1 cellular context compared by ENCODE assay signal in genomic region chr3:25582242-25582641, GRCh38.
TF ChIP-seq lines count a peak whose summit lies in the region.

No MANE protein-coding gene starts in this region.

TF ChIP-seq in K562, 482 proteins besides CTCF, POLR2A, EP300 and RAD21 (continued from another document and continues in another):
- TF ChIP-seq ZBTB40 (IDR thresholded peaks at IDR 0.05) (no peak), ZBTB40 (CRISPR knock-in tag; IDR thresholded peaks at IDR 0.05) (no peak), ERF (CRISPR knock-in tag; IDR thresholded peaks at IDR 0.05) (no peak), ILF3 (IDR thresholded peaks at IDR 0.05; ENCODE audit: borderline replicate concordance) (no peak), ZKSCAN3 (CRISPR knock-in tag; IDR thresholded peaks at IDR 0.05) (no peak), SRF (CRISPR knock-in tag; IDR thresholded peaks at IDR 0.05) (no peak), FOXK1 (CRISPR knock-in tag; IDR thresholded peaks at IDR 0.05; ENCODE audit: borderline replicate concordance) (no peak), ZNF280B (CRISPR knock-in tag; IDR thresholded peaks at IDR 0.05) (no peak), HOMEZ (CRISPR knock-in tag; IDR thresholded peaks at IDR 0.05) (no peak), ZNF778 (CRISPR knock-in tag; IDR thresholded peaks at IDR 0.05) (no peak), NUFIP1 (IDR thresholded peaks at IDR 0.05; ENCODE audit: partially characterized antibody) (no peak), GTF2A2 (tag; IDR thresholded peaks at IDR 0.05) (no peak), RAD51 (IDR thresholded peaks at IDR 0.05; ENCODE audit: borderline replicate concordance, low read depth) (no peak), BCLAF1 (IDR thresholded peaks at IDR 0.05; ENCODE audit: borderline replicate concordance in 1 of 2, control insufficient read depth in 1 of 2, low read depth in 2 of 2, low read length in 1 of 2) (no peak), ZNF592 (IDR thresholded peaks at IDR 0.05) (no peak), ZNF263 (CRISPR knock-in tag; IDR thresholded peaks at IDR 0.05; ENCODE audit: borderline replicate concordance) (no peak), MYBL2 (IDR thresholded peaks at IDR 0.05; ENCODE audit: low read depth) (no peak), MYBL2 (CRISPR knock-in tag; IDR thresholded peaks at IDR 0.05; ENCODE audit: borderline replicate concordance) (no peak), ETS2 (tag; IDR thresholded peaks at IDR 0.05; ENCODE audit: borderline replicate concordance, poor library complexity, severe bottlenecking) (no peak), GABPB2 (CRISPR knock-in tag; conservative IDR thresholded peaks at IDR 0.05) (no peak), THRAP3 (IDR thresholded peaks at IDR 0.05; ENCODE audit: borderline replicate concordance) (no peak), MTA2 (IDR thresholded peaks at IDR 0.05; ENCODE audit: low read depth) (0 out of 2 replicates have a peak, but pooled peaks have one; percentile 5), ADNP (tag; IDR thresholded peaks at IDR 0.05) (no peak), TAF7 (tag; IDR thresholded peaks at IDR 0.05) (no peak), AFF1 (IDR thresholded peaks at IDR 0.05; ENCODE audit: low read depth in 1 of 2, partially characterized antibody in 2 of 2) (no peak), MYNN (IDR thresholded peaks at IDR 0.05) (no peak; the same call in 1 of the 2 replicates), MYNN (CRISPR knock-in tag; IDR thresholded peaks at IDR 0.05) (no peak), MBD2 (IDR thresholded peaks at IDR 0.05; ENCODE audit: borderline replicate concordance, low read depth) (peak; percentile 36; the same call in 1 of the 2 replicates), ZNF76 (CRISPR knock-in tag; IDR thresholded peaks at IDR 0.05; ENCODE audit: borderline replicate concordance) (no peak), ZNF408 (CRISPR knock-in tag; IDR thresholded peaks at IDR 0.05; ENCODE audit: low read depth) (no peak), CBFA2T2 (conservative IDR thresholded peaks at IDR 0.05) (peak; percentile 58), MAFF (IDR thresholded peaks at IDR 0.05; ENCODE audit: low read length) (peak; percentile 84), MEF2D (tag; conservative IDR thresholded peaks at IDR 0.05; ENCODE audit: low read depth) (no peak), POLR2AphosphoS2 (IDR thresholded peaks at IDR 0.05; ENCODE audit: low read length) (no peak)
